ENCODE assay signal across 14 cellular contexts in genomic region chr13:74869846-74870245, GRCh38.
DNase-seq lines count a peak whose midpoint lies in the region; ATAC-seq and TF ChIP-seq lines count a peak whose summit lies in the region.
"Had no signal": no experiment of that assay in that cellular context is flagged by ENCODE, and none has a peak within 500 bp of the region (broad histone marks: within the 10 kb centered on the region; RNA-seq: fewer than 3 reads in every experiment).

No MANE protein-coding gene starts in this region.

- no peak overlapping the region for H3K27ac Mint-ChIP-seq in stimulated activated memory B cell treated with anti-CD40 and anti-IgM and Interleukin-4, amounts not matched to agents 10 μg/mL and 1 μg/mL and 100 μg/mL, for 72 hours
- H3K27ac Mint-ChIP-seq: B cell; CD4-positive, alpha-beta memory T cell had no signal

- H3K4me3 ChIP-seq in cardiac fibroblast (replicated peaks in 1 of 2; ENCODE audit: low read depth in 2 of 2, low read length in 2 of 2): no peak overlapping the region
- H3K4me3 ChIP-seq: HAP-1 had no signal

- no peak for TF ChIP-seq CTCF in cardiac fibroblast (IDR thresholded peaks at IDR 0.05; ENCODE audit: low read depth, low read length)

- no peak for ATAC-seq in HG03432 (IDR thresholded peaks at IDR 0.05; ENCODE audit: unreplicated experiment)
- ATAC-seq in stimulated activated memory B cell treated with anti-CD40 and anti-IgM and Interleukin-4, amounts not matched to agents 10 μg/mL and 1 μg/mL and 100 μg/mL, for 72 hours: no peak
- no peak for ATAC-seq in HG03135 (IDR thresholded peaks at IDR 0.05; ENCODE audit: unreplicated experiment)

- no peaks in the 10 kb centered on the region for H3K36me3 Mint-ChIP-seq in stimulated activated memory B cell treated with anti-CD40 and anti-IgM and Interleukin-4, amounts not matched to agents 10 μg/mL and 1 μg/mL and 100 μg/mL, for 72 hours
- H3K36me3 Mint-ChIP-seq: CD4-positive, alpha-beta memory T cell had no signal

- DNase-seq in ELR (ENCODE audit: low read depth) (peak; percentile 46), OCI-M1 (lab: John Stamatoyannopoulos, UW) (peak; percentile 31), cardiac fibroblast (ENCODE audit: low read depth in 2 of 2) (peak; percentile 61 to 68), iris pigment epithelial cell (ENCODE audit: low read depth) (peak; percentile 71)
- DNase-seq: CD4-positive, alpha-beta memory T cell; NCI-H1048; NCI-H345; NCI-H69; NK-92 treated with Interleukin-12 subunit alpha and Interleukin-12 subunit beta, amount 100 ng/mL, for 24 hours had no signal

- H3K9me3 Mint-ChIP-seq in stimulated activated memory B cell treated with anti-CD40 and anti-IgM and Interleukin-4, amounts not matched to agents 10 μg/mL and 1 μg/mL and 100 μg/mL, for 72 hours: peaks cover 3% of the 10 kb centered on the region

- H3K27me3 Mint-ChIP-seq in stimulated activated memory B cell treated with anti-CD40 and anti-IgM and Interleukin-4, amounts not matched to agents 10 μg/mL and 1 μg/mL and 100 μg/mL, for 72 hours: no peaks in the 10 kb centered on the region
- H3K27me3 Mint-ChIP-seq: B cell; CD4-positive, alpha-beta memory T cell had no signal

- H3K4me1 Mint-ChIP-seq in stimulated activated memory B cell treated with anti-CD40 and anti-IgM and Interleukin-4, amounts not matched to agents 10 μg/mL and 1 μg/mL and 100 μg/mL, for 72 hours: no peaks in the 10 kb centered on the region
- H3K4me1 Mint-ChIP-seq: B cell; CD4-positive, alpha-beta memory T cell had no signal

- no peak overlapping the region for H3K4me3 Mint-ChIP-seq in stimulated activated memory B cell treated with anti-CD40 and anti-IgM and Interleukin-4, amounts not matched to agents 10 μg/mL and 1 μg/mL and 100 μg/mL, for 72 hours
- H3K4me3 Mint-ChIP-seq: B cell; CD4-positive, alpha-beta memory T cell had no signal
